8 cellular contexts compared by ENCODE assay signal in genomic region chr20:38926142-38926933, GRCh38. TPM values are rescaled to one million over a fixed set of nuclear protein-coding genes. Genes with fewer than 3 reads are reported as not detected.
A peak's percentile ranks its signal among the peaks of the same experiment; 100 is the strongest.
DNase-seq lines count a peak whose midpoint lies in the region; ATAC-seq and TF ChIP-seq lines count a peak whose summit lies in the region.

A gene with protein sequence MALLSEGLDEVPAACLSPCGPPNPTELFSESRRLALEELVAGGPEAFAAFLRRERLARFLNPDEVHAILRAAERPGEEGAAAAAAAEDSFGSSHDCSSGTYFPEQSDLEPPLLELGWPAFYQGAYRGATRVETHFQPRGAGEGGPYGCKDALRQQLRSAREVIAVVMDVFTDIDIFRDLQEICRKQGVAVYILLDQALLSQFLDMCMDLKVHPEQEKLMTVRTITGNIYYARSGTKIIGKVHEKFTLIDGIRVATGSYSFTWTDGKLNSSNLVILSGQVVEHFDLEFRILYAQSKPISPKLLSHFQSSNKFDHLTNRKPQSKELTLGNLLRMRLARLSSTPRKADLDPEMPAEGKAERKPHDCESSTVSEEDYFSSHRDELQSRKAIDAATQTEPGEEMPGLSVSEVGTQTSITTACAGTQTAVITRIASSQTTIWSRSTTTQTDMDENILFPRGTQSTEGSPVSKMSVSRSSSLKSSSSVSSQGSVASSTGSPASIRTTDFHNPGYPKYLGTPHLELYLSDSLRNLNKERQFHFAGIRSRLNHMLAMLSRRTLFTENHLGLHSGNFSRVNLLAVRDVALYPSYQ (plus strand): TSS chr20:38926417. CDS start chr20:38926443, 26 bp downstream.

- H3K4me3 ChIP-seq in CD4-positive, CD25-positive, alpha-beta regulatory T cell (ENCODE audit: low read depth, low read length): peak within 1 kb of the TSS; percentile 86
- H3K4me3 ChIP-seq in dorsolateral prefrontal cortex (peak within 1 kb of the TSS; percentile 47 to 82 (median 70)), right lobe of liver (peak within 1 kb of the TSS; percentile 62 to 71 (median 66))

- TF ChIP-seq CTCF in dorsolateral prefrontal cortex (IDR thresholded peaks at IDR 0.05 in 54 of 56, conservative IDR thresholded peaks at IDR 0.05 in 2 of 56; ENCODE audit: low read depth in 1 of 56, partially characterized antibody in 56 of 56) (peak in 31 of 56 donors; percentile 2 to 98 (median 47)), right lobe of liver (IDR thresholded peaks at IDR 0.05) (peak in 1 of 4 donors; percentile 95)

- intact Hi-C loops in dorsolateral prefrontal cortex (cut with DNase I): loop anchor here (1.0 to 10.0 kb wide), 3 partner anchors 36 to 118 kb away; partner anchors contain the start of gene DHX35 (in 2 of the 2)
- intact Hi-C loops in right lobe of liver (cut with DNase I): no loop called here

- no CpG with 5 or more reads among the region's 95 CpGs for WGBS in right lobe of liver (ENCODE audit: insufficient coverage, low coverage, low lambda C conversion rate, missing lambda C conversion rate)

- peak; percentile 93 for TF ChIP-seq POLR2A in right lobe of liver (IDR thresholded peaks at IDR 0.05)

- peak within 1 kb of the TSS; percentile 85 to 96 (median 92) for H3K4me3 Mint-ChIP-seq in CD4-positive, CD25-positive, alpha-beta regulatory T cell

- peak; percentile 92 to 98 (median 95) for DNase-seq in CD4-positive, CD25-positive, alpha-beta regulatory T cell
- DNase-seq in NCI-H774 (lab: John Stamatoyannopoulos, UW) (peak; percentile 97), dorsolateral prefrontal cortex (peak; percentile 89 to 98 (median 96)), right lobe of liver (peak; percentile 96 to 98 (median 98))
- DNase-seq in activated CD4-positive, alpha-beta T cell treated with anti-CD3 and anti-CD28 coated beads, Interleukin-2, amount 50 U/mL, for 24 hours (ENCODE audit: low read depth in 1 of 2, low spot score in 1 of 2): peak; percentile 74 to 91
- DNase-seq in stimulated activated CD4-positive, alpha-beta T cell treated with anti-CD3 and anti-CD28 coated beads, Interleukin-4, amount 100 ng/mL, for 24 hours: peak; percentile 93

- peaks cover 10 to 36% (median 21%) of the 10 kb centered on the region in 4 donors for H3K4me1 Mint-ChIP-seq in CD4-positive, CD25-positive, alpha-beta regulatory T cell

- peak; percentile 92 for ATAC-seq in CD4-positive, CD25-positive, alpha-beta regulatory T cell (ENCODE audit: low read depth in 2 of 2)
- ATAC-seq in GM19438 (IDR thresholded peaks at IDR 0.05; ENCODE audit: low read depth, unreplicated experiment): peak; percentile 92
- peak; percentile 93 for ATAC-seq in HG03571 (IDR thresholded peaks at IDR 0.05; ENCODE audit: unreplicated experiment)
- ATAC-seq in right lobe of liver: peak; percentile 97 to 98 (median 97)

- H3K36me3 Mint-ChIP-seq in CD4-positive, CD25-positive, alpha-beta regulatory T cell: no peaks in the 10 kb centered on the region

- peak within 1 kb of the TSS; percentile 54 to 95 (median 83) for H3K27ac Mint-ChIP-seq in CD4-positive, CD25-positive, alpha-beta regulatory T cell

- H3K36me3 ChIP-seq in CD4-positive, CD25-positive, alpha-beta regulatory T cell (ENCODE audit: control insufficient read depth, insufficient read depth, low read length): peaks cover 7% of the 10 kb centered on the region
- no peaks in the 10 kb centered on the region for H3K36me3 ChIP-seq in right lobe of liver

- H3K27me3 Mint-ChIP-seq in CD4-positive, CD25-positive, alpha-beta regulatory T cell: no peaks in the 10 kb centered on the region

- H3K9me3 ChIP-seq in CD4-positive, CD25-positive, alpha-beta regulatory T cell (ENCODE audit: control insufficient read depth in 2 of 2, low read length in 2 of 2): no peaks in the 10 kb centered on the region
- H3K9me3 ChIP-seq in right lobe of liver: no peaks in the 10 kb centered on the region

- H3K9me3 Mint-ChIP-seq in CD4-positive, CD25-positive, alpha-beta regulatory T cell: no peaks in the 10 kb centered on the region

- no peaks in the 10 kb centered on the region for H3K27me3 ChIP-seq in CD4-positive, CD25-positive, alpha-beta regulatory T cell (ENCODE audit: control insufficient read depth, insufficient read depth, low read length)
- H3K27me3 ChIP-seq in dorsolateral prefrontal cortex (no peaks in the 10 kb centered on the region), right lobe of liver (no peaks in the 10 kb centered on the region)

- H3K27ac ChIP-seq in CD4-positive, CD25-positive, alpha-beta regulatory T cell (ENCODE audit: insufficient read depth, low read length, poor library complexity, severe bottlenecking): peak within 1 kb of the TSS; percentile 57
- H3K27ac ChIP-seq in dorsolateral prefrontal cortex (peak within 1 kb of the TSS in 40 of 59 donors; percentile 6 to 75 (median 52)), right lobe of liver (peak within 1 kb of the TSS in 2 of 3 donors; percentile 21 to 32)

- peaks cover 26% of the 10 kb centered on the region for H3K4me1 ChIP-seq in CD4-positive, CD25-positive, alpha-beta regulatory T cell (ENCODE audit: control insufficient read depth, insufficient read depth, low read length, poor library complexity, severe bottlenecking)
- peaks cover 0 to 9% (median 2%) of the 10 kb centered on the region in 4 donors for H3K4me1 ChIP-seq in right lobe of liver

RNA-seq across cellular contexts. Expression of the gene that starts here (rescaled TPM):
- 8.6 TPM for total RNA-seq in CD4-positive, CD25-positive, alpha-beta regulatory T cell
- polyA plus RNA-seq in CD4-positive, CD25-positive, alpha-beta regulatory T cell: 1 to 10 TPM in 2 of 4 donors, under 1 TPM in 2; 0.20 to 1.8 (median 1.1) TPM
- 1 to 10 TPM in 119 of 120 experiments, under 1 TPM in 1; 0.95 to 5.1 (median 2.4) TPM for total RNA-seq in dorsolateral prefrontal cortex
- 1 to 10 TPM in 4 of 6 experiments, under 1 TPM in 2; 0.83 to 3.3 (median 1.7) TPM for total RNA-seq in right lobe of liver

Comparison
In these comparisons a context has a peak if more than half of its experiments do, and no peak if none do; other contexts are left out.
1. Peak in every context shown above with its lines: DNase-seq, ATAC-seq, H3K4me3 ChIP-seq and H3K27ac ChIP-seq.
2. intact Hi-C loops: an anchor here in dorsolateral prefrontal cortex (1.0 to 10.0 kb wide); none called in right lobe of liver.